24 cellular contexts compared by ENCODE assay signal in genomic region chr9:107890921-107891465, GRCh38.
DNase-seq lines count a peak whose midpoint lies in the region; ATAC-seq lines count a peak whose summit lies in the region.
"Had no signal": no experiment of that assay in that cellular context is flagged by ENCODE, and none has a peak within 500 bp of the region (broad histone marks: within the 10 kb centered on the region; RNA-seq: fewer than 3 reads in every experiment).

No MANE protein-coding gene starts in this region.

- no peaks in the 10 kb centered on the region for H3K79me2 ChIP-seq in trophoblast cell (ENCODE audit: control insufficient read depth, insufficient read depth, low read length, poor library complexity)
- H3K79me2 ChIP-seq: parathyroid adenoma had no signal

- no peaks in the 10 kb centered on the region for H3K79me1 ChIP-seq in trophoblast cell (ENCODE audit: low read length)

- no peak overlapping the region for H3K23ac ChIP-seq in trophoblast cell (ENCODE audit: low read length)

- H3K4me1 ChIP-seq in trophoblast cell (ENCODE audit: control insufficient read depth in 1 of 2, insufficient read depth in 2 of 2, low read length in 2 of 2), result no peaks in the 10 kb centered on the region
- H3K4me1 ChIP-seq: parathyroid adenoma, upper lobe of right lung had no signal

- H4K8ac ChIP-seq in trophoblast cell (ENCODE audit: low read depth, low read length), result no peak overlapping the region

- no peaks in the 10 kb centered on the region for H3K27me3 Mint-ChIP-seq in dendritic cell treated with granulocyte-macrophage colony-stimulating factor and Interleukin-4, amounts not matched to agents 40 ng/mL and 50 ng/mL, for 4 days
- H3K27me3 Mint-ChIP-seq: activated CD4-positive, alpha-beta T cell treated with anti-CD3 and anti-CD28 coated beads, Interleukin-2, amount 10 ng/mL, durations not matched to agents 7 days and 5 days had no signal

- H3K9ac ChIP-seq in trophoblast cell (ENCODE audit: low read length), result no peak overlapping the region
- H3K9ac ChIP-seq: parathyroid adenoma had no signal

- H3K4me2 ChIP-seq in trophoblast cell (ENCODE audit: low read length), result no peak overlapping the region

- H3K27ac Mint-ChIP-seq in dendritic cell treated with granulocyte-macrophage colony-stimulating factor and Interleukin-4, amounts not matched to agents 40 ng/mL and 50 ng/mL, for 4 days, result peak overlapping the region; percentile 8
- H3K27ac Mint-ChIP-seq: activated CD4-positive, alpha-beta T cell treated with anti-CD3 and anti-CD28 coated beads, Interleukin-2, amount 10 ng/mL, durations not matched to agents 7 days and 5 days; activated T-cell treated with anti-CD3 and anti-CD28 coated beads, Interleukin-2, amount 50 U/mL, for 72 hours; brain; nephron progenitor cell; stimulated activated effector memory CD8-positive, alpha-beta T cell treated with anti-CD3 and anti-CD28 coated beads, Interleukin-12 subunit alpha, Interleukin-12 subunit beta, amount 100 ng/mL, for 72 hours had no signal

- in situ Hi-C loops in G401 (cut with HindIII; ENCODE audit: low sequenced_read_pairs), result no loop called here

- H3K4me1 Mint-ChIP-seq in dendritic cell treated with granulocyte-macrophage colony-stimulating factor and Interleukin-4, amounts not matched to agents 40 ng/mL and 50 ng/mL, for 4 days (ENCODE audit: low read depth), result peaks cover 21% of the 10 kb centered on the region
- H3K4me1 Mint-ChIP-seq: activated CD4-positive, alpha-beta T cell treated with anti-CD3 and anti-CD28 coated beads, Interleukin-2, amount 10 ng/mL, durations not matched to agents 7 days and 5 days; stimulated activated effector memory CD8-positive, alpha-beta T cell treated with anti-CD3 and anti-CD28 coated beads, Interleukin-12 subunit alpha, Interleukin-12 subunit beta, amount 100 ng/mL, for 72 hours had no signal

- H3K36me3 ChIP-seq in trophoblast cell (ENCODE audit: control insufficient read depth in 1 of 2, insufficient read depth in 2 of 2, low read length in 2 of 2), result no peaks in the 10 kb centered on the region
- H3K36me3 ChIP-seq: upper lobe of right lung, WERI-Rb-1 had no signal

- no peak overlapping the region for H3K4me3 Mint-ChIP-seq in dendritic cell treated with granulocyte-macrophage colony-stimulating factor and Interleukin-4, amounts not matched to agents 40 ng/mL and 50 ng/mL, for 4 days
- H3K4me3 Mint-ChIP-seq: activated CD4-positive, alpha-beta T cell treated with anti-CD3 and anti-CD28 coated beads, Interleukin-2, amount 10 ng/mL, durations not matched to agents 7 days and 5 days; activated T-cell treated with anti-CD3 and anti-CD28 coated beads, Interleukin-2, amount 50 U/mL, for 72 hours; brain; nephron progenitor cell; stimulated activated effector memory CD8-positive, alpha-beta T cell treated with anti-CD3 and anti-CD28 coated beads, Interleukin-12 subunit alpha, Interleukin-12 subunit beta, amount 100 ng/mL, for 72 hours had no signal

- WGBS in trophoblast cell (ENCODE audit: extremely low coverage, insufficient coverage, insufficient read length), result no CpG with 5 or more reads among the region's 3 CpGs

- intact Hi-C loops in dendritic cell treated with granulocyte-macrophage colony-stimulating factor and Interleukin-4, amounts not matched to agents 40 ng/mL and 50 ng/mL, for 4 days (cut with micrococcal nuclease), result no loop called here

- no peak overlapping the region for H2AFZ ChIP-seq in trophoblast cell (ENCODE audit: insufficient read depth, low read length, poor library complexity)
- H2AFZ ChIP-seq: parathyroid adenoma had no signal

- no peak overlapping the region for H3K27ac ChIP-seq in trophoblast cell (ENCODE audit: low read depth, low read length)
- H3K27ac ChIP-seq: C4-2B, parathyroid adenoma, upper lobe of right lung, WERI-Rb-1 had no signal

- no peak overlapping the region for H2BK12ac ChIP-seq in trophoblast cell (ENCODE audit: low read length)

- H3K4ac ChIP-seq in trophoblast cell (ENCODE audit: low read depth, low read length), result no peak overlapping the region

- H3K9me3 ChIP-seq in trophoblast cell (ENCODE audit: insufficient read depth, low read depth, low read length), result no peaks in the 10 kb centered on the region
- H3K9me3 ChIP-seq: upper lobe of right lung had no signal

- peaks cover 14% of the 10 kb centered on the region for H3K9me3 Mint-ChIP-seq in dendritic cell treated with granulocyte-macrophage colony-stimulating factor and Interleukin-4, amounts not matched to agents 40 ng/mL and 50 ng/mL, for 4 days

- H2BK5ac ChIP-seq in trophoblast cell (ENCODE audit: low read depth, low read length, poor library complexity), result no peak overlapping the region

- no peaks in the 10 kb centered on the region for H3K36me3 Mint-ChIP-seq in dendritic cell treated with granulocyte-macrophage colony-stimulating factor and Interleukin-4, amounts not matched to agents 40 ng/mL and 50 ng/mL, for 4 days (ENCODE audit: low read depth)
- H3K36me3 Mint-ChIP-seq: brain; stimulated activated effector memory CD8-positive, alpha-beta T cell treated with anti-CD3 and anti-CD28 coated beads, Interleukin-12 subunit alpha, Interleukin-12 subunit beta, amount 100 ng/mL, for 72 hours had no signal

- H4K12ac ChIP-seq in trophoblast cell (ENCODE audit: low read depth, low read length), result no peak overlapping the region

- no peak overlapping the region for H2BK120ac ChIP-seq in trophoblast cell (ENCODE audit: insufficient read depth, low read length, poor library complexity)

- no peak overlapping the region for H2AK5ac ChIP-seq in trophoblast cell (ENCODE audit: low read length)

- H3K14ac ChIP-seq in trophoblast cell (ENCODE audit: low read length), result no peak overlapping the region

- no peak overlapping the region for H4K91ac ChIP-seq in trophoblast cell (ENCODE audit: low read depth, low read length)

- H3K4me3 ChIP-seq in trophoblast cell (ENCODE audit: low read depth, low read length), result no peak overlapping the region
- H3K4me3 ChIP-seq: K562, upper lobe of right lung had no signal

- H3K18ac ChIP-seq in trophoblast cell (ENCODE audit: low read length), result no peak overlapping the region

- DNase-seq in EL, result peak; percentile 87
- peak; percentile 92 for DNase-seq in M059J (ENCODE audit: low read depth)
- peak; percentile 54 to 79 for DNase-seq in trophoblast cell
- DNase-seq in activated CD4-positive, CD25-positive, alpha-beta regulatory T cell treated with anti-CD3 and anti-CD28 coated beads, Interleukin-2, amount 50 U/mL, for 72 hours, result no peak
- DNase-seq in NCI-H187 (lab: John Stamatoyannopoulos, UW), result no peak
- DNase-seq in G401 (ENCODE audit: low spot score), result no peak
- DNase-seq: activated CD4-positive, alpha-beta T cell treated with anti-CD3 and anti-CD28 coated beads, Interleukin-2, amount 10 ng/mL, durations not matched to agents 7 days and 5 days; activated naive CD4-positive, alpha-beta T cell; activated T-cell treated with anti-CD3 and anti-CD28 coated beads, Interleukin-2, amount 50 U/mL, for 72 hours; head of caudate nucleus; kidney; NCI-H1436 treated with DMSO at 0.1 percent for 48 hours; nephron progenitor cell; right cardiac atrium; stimulated activated CD4-positive, alpha-beta T cell treated with anti-CD3 and anti-CD28 coated beads, Interleukin-4, amount 100 ng/mL, for 1 hour; upper lobe of right lung; WERI-Rb-1 had no signal

- no peak for ATAC-seq in activated CD4-positive, CD25-positive, alpha-beta regulatory T cell treated with anti-CD3 and anti-CD28 coated beads, Interleukin-2, amount 50 U/mL, for 24 hours
- ATAC-seq: activated T-cell treated with anti-CD3 and anti-CD28 coated beads, Interleukin-2, amount 50 U/mL, for 72 hours; K562; right cardiac atrium; stimulated activated effector memory CD8-positive, alpha-beta T cell treated with anti-CD3 and anti-CD28 coated beads, Interleukin-12 subunit alpha, Interleukin-12 subunit beta, amount 100 ng/mL, for 72 hours; upper lobe of right lung had no signal

- no peaks in the 10 kb centered on the region for H3K27me3 ChIP-seq in trophoblast cell (ENCODE audit: insufficient read depth, low read length)
- H3K27me3 ChIP-seq: upper lobe of right lung had no signal

Comparison
In these comparisons a context has a peak if more than half of its experiments do, and no peak if none do; other contexts are left out.
1. DNase-seq: peak in EL (single experiment), M059J (single experiment) and trophoblast cell (2 of 2); none in activated CD4-positive, CD25-positive, alpha-beta regulatory T cell treated with anti-CD3 and anti-CD28 coated beads, Interleukin-2, amount 50 U/mL, for 72 hours (single experiment), NCI-H187 (0 of 2) and G401 (single experiment).